13 cellular contexts compared by ENCODE assay signal in the genomic region with DNA sequence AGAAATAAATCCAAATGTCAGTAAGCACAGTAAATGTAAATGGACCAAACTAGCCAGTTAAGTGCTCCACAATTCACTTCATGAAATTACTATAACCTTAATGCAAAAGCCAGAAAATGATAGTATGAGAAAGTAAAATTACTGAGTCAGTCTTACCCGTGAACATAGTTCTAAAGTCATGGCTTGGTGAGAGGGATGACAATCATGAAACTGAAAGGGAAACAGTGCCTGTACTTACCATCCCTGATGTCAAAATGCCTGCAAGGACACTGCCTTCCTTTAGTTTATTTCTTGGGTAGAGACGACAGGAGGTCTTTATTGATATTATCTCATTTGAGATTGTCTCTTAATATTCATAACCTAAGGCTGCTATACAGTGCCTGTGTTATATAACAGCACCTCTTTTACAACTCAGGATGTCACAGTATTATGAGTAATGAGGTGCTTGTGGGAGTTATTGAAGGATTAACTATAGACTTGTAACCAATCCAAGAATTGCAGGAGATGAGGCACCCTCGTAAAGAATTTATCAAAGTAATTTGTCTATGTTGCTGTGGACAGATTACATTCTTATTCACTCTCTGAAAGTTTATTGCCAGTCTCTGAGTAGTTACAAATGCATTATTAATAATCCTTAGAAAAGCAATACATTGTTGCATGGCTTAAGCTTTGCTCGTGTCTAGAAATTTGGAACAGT.
A peak's percentile ranks its signal among the peaks of the same experiment; 100 is the strongest.
DNase-seq lines count a peak whose midpoint lies in the region; ATAC-seq and TF ChIP-seq lines count a peak whose summit lies in the region.
"Had no signal": no experiment of that assay in that cellular context is flagged by ENCODE, and none has a peak within 500 bp of the region (broad histone marks: within the 10 kb centered on the region; RNA-seq: fewer than 3 reads in every experiment).

No MANE protein-coding gene starts in this region.

- TF ChIP-seq CTCF in SK-N-SH (IDR thresholded peaks at IDR 0.05): no peak

- no peaks in the 10 kb centered on the region; the same call in 1 of the 2 replicates for H3K79me2 ChIP-seq in SK-N-SH (ENCODE audit: insufficient read depth)

- WGBS in SK-N-SH (ENCODE audit: low lambda C conversion rate): 10% methylated on average over 4 of the region's 4 CpGs

- CTCF ChIA-PET in SK-N-SH (lab: Yijun Ruan, JAX): interaction anchor here (1.5 kb wide), 2 partner anchors 11 to 216 kb away, joined by 4 read pairs; no protein-coding TSS in a partner anchor

- H3K9ac ChIP-seq in SK-N-SH: peak overlapping the region; percentile 23; the same call in 1 of the 2 replicates

- peaks cover 16 to 17% of the 10 kb centered on the region in 2 experiments; a peak in 3 of 4 replicates for H3K4me1 ChIP-seq in SK-N-SH (ENCODE audit: control insufficient read depth in 1 of 2, insufficient read depth in 2 of 2, low read depth in 1 of 2, low read length in 1 of 2)

- no peaks in the 10 kb centered on the region for H3K9me2 ChIP-seq in SK-N-SH

- DNase-seq in ELR (ENCODE audit: low read depth): peak; percentile 69
- no peak for DNase-seq in SK-N-SH
- no peak for DNase-seq in islet precursor cell
- DNase-seq in COR-L47 (lab: John Stamatoyannopoulos, UW): no peak
- DNase-seq: activated CD8-positive, alpha-beta memory T cell treated with anti-CD3 and anti-CD28 coated beads for 24 hours; anterior cingulate cortex; BE2C; esophagus squamous epithelium; MG63 had no signal

- peak; percentile 96 for ATAC-seq in GM19351 (IDR thresholded peaks at IDR 0.05; ENCODE audit: unreplicated experiment)
- peak; percentile 88 for ATAC-seq in HG02885 (IDR thresholded peaks at IDR 0.05; ENCODE audit: poor library complexity, unreplicated experiment)
- ATAC-seq in HG03159 (IDR thresholded peaks at IDR 0.05; ENCODE audit: unreplicated experiment): no peak
- ATAC-seq in HG03571 (IDR thresholded peaks at IDR 0.05; ENCODE audit: unreplicated experiment): no peak

- peaks cover 0 to 3% of the 10 kb centered on the region in 2 experiments for H3K36me3 ChIP-seq in SK-N-SH (replicated peaks in 1 of 2; ENCODE audit: control insufficient read depth in 1 of 2, insufficient read depth in 2 of 2, low read length in 1 of 2)
- H3K36me3 ChIP-seq: esophagus squamous epithelium, MG63 had no signal

- H3K27me3 ChIP-seq in SK-N-SH (ENCODE audit: insufficient read depth): no peaks in the 10 kb centered on the region
- H3K27me3 ChIP-seq: BE2C had no signal

- POLR2A ChIA-PET in SK-N-SH (lab: Yijun Ruan, JAX): no interaction called here

- peak overlapping the region; percentile 60 for H3K4me2 ChIP-seq in SK-N-SH

- peak overlapping the region; percentile 65 to 69 for H3K27ac ChIP-seq in SK-N-SH (ENCODE audit: low read depth in 2 of 2, low read length in 1 of 2)
- H3K27ac ChIP-seq: esophagus squamous epithelium had no signal

- H2AFZ ChIP-seq in SK-N-SH (ENCODE audit: low read depth): 0 out of 2 replicates have a peak overlapping the region, but pooled peaks have one; percentile 31

- TF ChIP-seq RAD21 in SK-N-SH (IDR thresholded peaks at IDR 0.05; ENCODE audit: low read length): no peak

- 0 out of 2 replicates have a peak, but pooled peaks cover 4% of the 10 kb centered on the region for H3K9me3 ChIP-seq in SK-N-SH
- H3K9me3 ChIP-seq: BE2C, esophagus squamous epithelium, MG63 had no signal

- no peaks in the 10 kb centered on the region for H4K20me1 ChIP-seq in SK-N-SH (ENCODE audit: insufficient read depth)

- peaks cover 29% of the 10 kb centered on the region for H3F3A ChIP-seq in SK-N-SH (replicated peaks; ENCODE audit: insufficient read depth)

- H3K4me3 ChIP-seq in SK-N-SH (ENCODE audit: low read depth in 2 of 2, low read length in 1 of 2): peak overlapping the region in 1 of 2 experiments; percentile 3; a peak in 2 of 4 replicates
- H3K4me3 ChIP-seq: esophagus squamous epithelium, MG63 had no signal

- TF ChIP-seq EP300 in SK-N-SH (IDR thresholded peaks at IDR 0.05; ENCODE audit: borderline replicate concordance in 1 of 2, low read depth in 1 of 2, low read length in 1 of 2): peak; percentile 83 to 87

TF ChIP-seq in SK-N-SH, 30 proteins besides CTCF, POLR2A, EP300 and RAD21:
- peak; percentile 43; the same call in 1 of the 2 replicates for TF ChIP-seq FOXM1 (IDR thresholded peaks at IDR 0.05; ENCODE audit: low read depth)
- TF ChIP-seq, protein P1, sequence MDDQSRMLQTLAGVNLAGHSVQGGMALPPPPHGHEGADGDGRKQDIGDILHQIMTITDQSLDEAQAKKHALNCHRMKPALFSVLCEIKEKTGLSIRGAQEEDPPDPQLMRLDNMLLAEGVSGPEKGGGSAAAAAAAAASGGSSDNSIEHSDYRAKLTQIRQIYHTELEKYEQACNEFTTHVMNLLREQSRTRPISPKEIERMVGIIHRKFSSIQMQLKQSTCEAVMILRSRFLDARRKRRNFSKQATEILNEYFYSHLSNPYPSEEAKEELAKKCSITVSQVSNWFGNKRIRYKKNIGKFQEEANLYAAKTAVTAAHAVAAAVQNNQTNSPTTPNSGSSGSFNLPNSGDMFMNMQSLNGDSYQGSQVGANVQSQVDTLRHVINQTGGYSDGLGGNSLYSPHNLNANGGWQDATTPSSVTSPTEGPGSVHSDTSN (IDR thresholded peaks at IDR 0.05): peak; percentile 95
- TF ChIP-seq, protein P2, sequence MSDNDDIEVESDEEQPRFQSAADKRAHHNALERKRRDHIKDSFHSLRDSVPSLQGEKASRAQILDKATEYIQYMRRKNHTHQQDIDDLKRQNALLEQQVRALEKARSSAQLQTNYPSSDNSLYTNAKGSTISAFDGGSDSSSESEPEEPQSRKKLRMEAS (IDR thresholded peaks at IDR 0.05; ENCODE audit: low read depth): peak; percentile 15; the same call in 1 of the 2 replicates
- TF ChIP-seq MEF2A (IDR thresholded peaks at IDR 0.05; ENCODE audit: borderline replicate concordance, low read depth): peak; percentile 45; the same call in 1 of the 2 replicates
- TF ChIP-seq TEAD4 (IDR thresholded peaks at IDR 0.05; ENCODE audit: borderline replicate concordance, insufficient read depth): peak; percentile 80; the same call in 1 of the 2 replicates
- TF ChIP-seq TAF1 (IDR thresholded peaks at IDR 0.05; ENCODE audit: borderline replicate concordance, low read depth, low read length): no peak
- TF ChIP-seq, protein P3, sequence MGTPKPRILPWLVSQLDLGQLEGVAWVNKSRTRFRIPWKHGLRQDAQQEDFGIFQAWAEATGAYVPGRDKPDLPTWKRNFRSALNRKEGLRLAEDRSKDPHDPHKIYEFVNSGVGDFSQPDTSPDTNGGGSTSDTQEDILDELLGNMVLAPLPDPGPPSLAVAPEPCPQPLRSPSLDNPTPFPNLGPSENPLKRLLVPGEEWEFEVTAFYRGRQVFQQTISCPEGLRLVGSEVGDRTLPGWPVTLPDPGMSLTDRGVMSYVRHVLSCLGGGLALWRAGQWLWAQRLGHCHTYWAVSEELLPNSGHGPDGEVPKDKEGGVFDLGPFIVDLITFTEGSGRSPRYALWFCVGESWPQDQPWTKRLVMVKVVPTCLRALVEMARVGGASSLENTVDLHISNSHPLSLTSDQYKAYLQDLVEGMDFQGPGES (IDR thresholded peaks at IDR 0.05; ENCODE audit: low read depth, low read length): no peak
- TF ChIP-seq SIN3A (IDR thresholded peaks at IDR 0.05; ENCODE audit: borderline replicate concordance, low read depth, low read length): no peak
- TF ChIP-seq POLR2AphosphoS5 (IDR thresholded peaks at IDR 0.05; ENCODE audit: low read depth, low read length): peak; percentile 48; the same call in 1 of the 2 replicates
- TF ChIP-seq JUND (IDR thresholded peaks at IDR 0.05): peak; percentile 74
- TF ChIP-seq RXRA (IDR thresholded peaks at IDR 0.05; ENCODE audit: borderline replicate concordance, low read depth): peak; percentile 47; the same call in 1 of the 2 replicates
- TF ChIP-seq NFIC (IDR thresholded peaks at IDR 0.05; ENCODE audit: borderline replicate concordance): peak; percentile 89
- peak; percentile 56; the same call in 1 of the 2 replicates for TF ChIP-seq FOSL2 (IDR thresholded peaks at IDR 0.05; ENCODE audit: borderline replicate concordance, low read depth)
- no peak; the same call in 1 of the 2 replicates for TF ChIP-seq SMC3 (IDR thresholded peaks at IDR 0.05; ENCODE audit: low read depth, low read length)
- peak; percentile 95 for TF ChIP-seq TCF12 (IDR thresholded peaks at IDR 0.05)
- TF ChIP-seq, protein P4, sequence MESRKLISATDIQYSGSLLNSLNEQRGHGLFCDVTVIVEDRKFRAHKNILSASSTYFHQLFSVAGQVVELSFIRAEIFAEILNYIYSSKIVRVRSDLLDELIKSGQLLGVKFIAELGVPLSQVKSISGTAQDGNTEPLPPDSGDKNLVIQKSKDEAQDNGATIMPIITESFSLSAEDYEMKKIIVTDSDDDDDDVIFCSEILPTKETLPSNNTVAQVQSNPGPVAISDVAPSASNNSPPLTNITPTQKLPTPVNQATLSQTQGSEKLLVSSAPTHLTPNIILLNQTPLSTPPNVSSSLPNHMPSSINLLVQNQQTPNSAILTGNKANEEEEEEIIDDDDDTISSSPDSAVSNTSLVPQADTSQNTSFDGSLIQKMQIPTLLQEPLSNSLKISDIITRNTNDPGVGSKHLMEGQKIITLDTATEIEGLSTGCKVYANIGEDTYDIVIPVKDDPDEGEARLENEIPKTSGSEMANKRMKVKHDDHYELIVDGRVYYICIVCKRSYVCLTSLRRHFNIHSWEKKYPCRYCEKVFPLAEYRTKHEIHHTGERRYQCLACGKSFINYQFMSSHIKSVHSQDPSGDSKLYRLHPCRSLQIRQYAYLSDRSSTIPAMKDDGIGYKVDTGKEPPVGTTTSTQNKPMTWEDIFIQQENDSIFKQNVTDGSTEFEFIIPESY (IDR thresholded peaks at IDR 0.05; ENCODE audit: borderline replicate concordance, low read depth): peak; percentile 65; the same call in 1 of the 2 replicates
TF ChIP-seq in SK-N-SH: peak in this region for 12.

Comparison
In these comparisons a context has a peak if more than half of its experiments do, and no peak if none do; other contexts are left out.
1. ATAC-seq: peak in GM19351 (single experiment) and HG02885 (single experiment); none in HG03159 (single experiment) and HG03571 (single experiment).